ENCODE assay signal across 18 cellular contexts in the genomic region with DNA sequence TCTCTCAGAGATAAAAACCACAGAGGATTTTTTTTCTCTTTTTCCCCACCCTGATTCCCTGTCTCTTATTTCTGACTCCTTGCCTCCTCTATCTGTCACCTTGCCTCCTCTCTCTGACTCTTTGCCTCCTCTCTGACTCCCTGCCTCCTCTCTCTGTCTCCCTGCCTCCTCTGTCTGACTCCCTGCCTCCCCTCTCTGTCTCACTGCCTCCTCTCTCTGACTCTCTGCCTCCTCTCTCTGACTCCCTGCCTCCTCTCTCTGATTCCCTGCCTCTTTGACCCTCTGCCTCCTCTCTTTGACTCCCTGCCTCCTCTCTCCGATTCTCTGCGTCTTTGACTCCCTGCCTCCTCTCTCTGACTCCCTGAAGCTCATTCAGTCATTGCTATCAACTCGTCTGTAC. TPM values are rescaled to one million over a fixed set of nuclear protein-coding genes. Genes with fewer than 3 reads are reported as not detected.
"Had no signal": no experiment of that assay in that cellular context is flagged by ENCODE, and none has a peak within 500 bp of the region (broad histone marks: within the 10 kb centered on the region; RNA-seq: fewer than 3 reads in every experiment).

No MANE protein-coding gene starts in this region.

- H3K4me3 Mint-ChIP-seq: activated B cell treated with CpG ODN at 0.5 μM for 24 hours; activated CD8-positive, alpha-beta T cell treated with anti-CD3 and anti-CD28 coated beads for 36 hours; activated T-helper 17 cell treated with anti-CD3 and anti-CD28 coated beads, Interleukin-2, amount 50 U/mL, for 72 hours; memory B cell had no signal

- H3K9me3 Mint-ChIP-seq: activated B cell treated with CpG ODN at 0.5 μM for 24 hours; activated CD8-positive, alpha-beta T cell treated with anti-CD3 and anti-CD28 coated beads for 36 hours; activated T-helper 17 cell treated with anti-CD3 and anti-CD28 coated beads, Interleukin-2, amount 50 U/mL, for 72 hours; memory B cell; naive thymus-derived CD8-positive, alpha-beta T cell; T-cell had no signal

- ATAC-seq: activated T-helper 17 cell treated with anti-CD3 and anti-CD28 coated beads, Interleukin-2, amount 50 U/mL, for 72 hours; esophagus mucosa; stimulated activated naive CD8-positive, alpha-beta T cell treated with anti-CD3 and anti-CD28 coated beads, Interleukin-15, Interleukin-2, amounts not matched to agents 100 U/mL and 50 U/mL, for 24 hours; T-cell had no signal

- H3K36me3 Mint-ChIP-seq: memory B cell; naive thymus-derived CD8-positive, alpha-beta T cell; T-cell had no signal

- H3K4me3 ChIP-seq: tibial nerve, uterus had no signal

- H3K27ac Mint-ChIP-seq: activated B cell treated with CpG ODN at 0.5 μM for 24 hours; activated CD8-positive, alpha-beta T cell treated with anti-CD3 and anti-CD28 coated beads for 36 hours; activated T-helper 17 cell treated with anti-CD3 and anti-CD28 coated beads, Interleukin-2, amount 50 U/mL, for 72 hours; memory B cell; T-cell had no signal

- H3K36me3 ChIP-seq: tibial nerve, uterus had no signal

- H3K4me1 Mint-ChIP-seq: activated T-helper 17 cell treated with anti-CD3 and anti-CD28 coated beads, Interleukin-2, amount 50 U/mL, for 72 hours had no signal

- H3K27me3 ChIP-seq: uterus had no signal

- DNase-seq: activated B cell treated with CpG ODN at 0.5 μM for 24 hours; activated CD4-positive, alpha-beta T cell treated with anti-CD3 and anti-CD28 coated beads for 4 hours; activated naive CD4-positive, alpha-beta T cell treated with Interleukin-2 at 50 U/mL for 16 hours; activated T-cell treated with anti-CD3 and anti-CD28 coated beads, Interleukin-2, amount 50 U/mL, for 1 hour; cortex of kidney; effector CD4-positive, alpha-beta T cell; nucleus accumbens; retina; stimulated activated CD4-positive, alpha-beta T cell treated with anti-CD3 and anti-CD28 coated beads, Interleukin-2, amount 100 ng/mL, for 24 hours; stimulated activated naive CD8-positive, alpha-beta T cell treated with anti-CD3 and anti-CD28 coated beads, Interleukin-15, Interleukin-2, amounts not matched to agents 100 U/mL and 50 U/mL, for 24 hours; T-cell; uterus had no signal

- H3K9me3 ChIP-seq: tibial nerve, uterus had no signal

- H3K27ac ChIP-seq: tibial nerve, uterus had no signal

RNA-seq across cellular contexts. Expression of a gene that starts 3.1 kb away (rescaled TPM):
- total RNA-seq: activated B cell treated with CpG ODN at 0.5 μM for 24 hours; activated CD8-positive, alpha-beta T cell treated with anti-CD3 and anti-CD28 coated beads for 36 hours; naive thymus-derived CD8-positive, alpha-beta T cell had no signal
